Comparison of ENCODE assay signal across 8 cellular contexts in the genomic region with DNA sequence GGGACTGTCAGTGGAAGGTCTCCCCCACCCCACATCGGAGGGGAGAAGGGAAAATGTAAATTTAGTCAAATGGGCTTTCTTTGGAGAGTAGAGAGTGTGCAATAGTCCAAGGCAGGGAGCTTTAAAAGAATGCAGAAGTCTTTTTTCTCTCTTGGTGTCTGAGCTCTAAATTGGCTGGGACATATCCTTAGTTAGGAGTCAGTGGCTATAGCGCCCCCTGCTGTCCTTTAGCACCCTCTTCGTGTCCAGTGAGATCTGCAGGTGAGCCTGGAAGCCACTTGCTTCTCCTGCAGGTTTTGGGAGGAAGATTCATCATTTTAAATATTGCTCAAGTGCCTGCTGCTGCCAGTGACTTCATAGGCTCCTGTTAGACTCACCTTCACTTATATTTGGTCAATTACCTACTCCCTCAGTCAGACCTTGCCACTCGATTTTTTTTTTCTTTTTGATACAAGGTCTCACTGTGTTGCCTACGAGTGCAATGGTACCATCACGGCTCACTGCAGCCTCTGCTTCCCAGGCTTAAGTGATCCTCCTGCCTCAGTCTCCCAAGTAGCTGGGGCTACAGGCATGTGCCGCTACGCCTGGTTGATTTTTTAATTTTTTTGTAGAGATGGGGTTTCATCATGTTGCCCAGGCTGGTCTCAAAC.
DNase-seq lines count a peak whose midpoint lies in the region; ATAC-seq and TF ChIP-seq lines count a peak whose summit lies in the region.

No MANE protein-coding gene starts in this region.

- no peak overlapping the region for H3K4me3 ChIP-seq in astrocyte of the cerebellum (ENCODE audit: low read depth, low read length)

- peak; percentile 63 for TF ChIP-seq CTCF in astrocyte of the cerebellum (IDR thresholded peaks at IDR 0.05; ENCODE audit: low read depth, low read length, missing control alignments)

- peak; percentile 18 to 69 for DNase-seq in NCI-H2081 (lab: John Stamatoyannopoulos, UW)
- DNase-seq in NCI-H2081 treated with DMSO at 0.1 percent for 48 hours (lab: John Stamatoyannopoulos, UW), result no peak
- peak; percentile 71 for DNase-seq in NCI-H1105 treated with DMSO at 0.1 percent for 48 hours (lab: John Stamatoyannopoulos, UW)
- peak; percentile 41 for DNase-seq in T-helper 22 cell (ENCODE audit: low read depth)
- peak; percentile 26 for DNase-seq in astrocyte of the cerebellum (ENCODE audit: low read depth)
- peak; percentile 33 for DNase-seq in iPS DF 19.7 (ENCODE audit: low read depth, low spot score)
- DNase-seq in smooth muscle cell of the brain vasculature (ENCODE audit: low read depth, low spot score), result peak; percentile 6

- no peak for ATAC-seq in HG02970 (IDR thresholded peaks at IDR 0.05; ENCODE audit: low FRiP score, unreplicated experiment)

- in situ Hi-C loops in astrocyte of the cerebellum (cut with HindIII; ENCODE audit: low sequenced_read_pairs), result no loop called here
